ENCODE assay signal across 16 cellular contexts in the genomic region with DNA sequence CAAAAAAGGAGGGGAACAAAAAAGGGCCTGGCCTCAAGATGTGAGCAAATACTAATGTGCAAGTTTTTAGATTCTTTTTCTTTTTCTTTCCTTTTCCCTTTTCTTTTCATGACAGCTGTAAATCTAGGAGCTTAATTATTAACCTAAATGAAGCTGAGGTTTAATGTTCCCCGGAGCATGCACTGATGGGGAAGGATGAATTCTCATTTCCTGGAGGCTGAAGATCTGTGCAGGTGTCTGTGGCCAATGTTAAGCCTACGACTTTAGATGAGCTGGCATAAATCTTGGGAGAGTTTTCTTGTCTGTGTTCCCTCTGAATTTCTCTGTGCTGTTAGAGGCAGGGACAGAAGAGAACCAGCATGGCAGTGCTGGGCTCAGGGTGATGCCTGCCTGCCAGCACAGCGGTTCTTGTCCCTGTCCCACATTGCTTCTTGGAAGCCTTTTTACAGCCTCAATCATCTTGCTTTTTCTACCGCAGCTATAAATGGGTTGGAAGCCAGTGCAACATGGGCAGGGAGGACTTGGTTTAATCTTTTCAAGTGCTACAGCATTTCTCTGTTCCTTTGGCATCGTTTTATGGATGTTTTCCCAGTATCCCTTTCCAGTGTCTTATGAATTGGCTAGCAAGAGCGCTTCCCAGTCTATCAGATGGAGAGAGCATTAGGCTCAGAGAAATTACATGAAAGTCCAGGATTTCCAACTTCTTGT.
DNase-seq lines count a peak whose midpoint lies in the region; ATAC-seq, FAIRE-seq and TF ChIP-seq lines count a peak whose summit lies in the region.
"Had no signal": no experiment of that assay in that cellular context is flagged by ENCODE, and none has a peak within 500 bp of the region (broad histone marks: within the 10 kb centered on the region; RNA-seq: fewer than 3 reads in every experiment).

No MANE protein-coding gene starts in this region.

- no peaks in the 10 kb centered on the region for H3K27me3 ChIP-seq in right atrium auricular region
- no peaks in the 10 kb centered on the region for H3K27me3 ChIP-seq in CD4-positive, alpha-beta T cell (ENCODE audit: control insufficient read depth, insufficient read depth, low read length)

- peak overlapping the region; percentile 75 for H3K27ac Mint-ChIP-seq in osteocyte (ENCODE audit: unreplicated experiment)
- H3K27ac Mint-ChIP-seq in CD4-positive, alpha-beta T cell, result no peak overlapping the region
- H3K27ac Mint-ChIP-seq: activated CD8-positive, alpha-beta T cell treated with anti-CD3 and anti-CD28 coated beads, Interleukin-2, amount 10 ng/mL, durations not matched to agents 7 days and 5 days; activated naive CD4-positive, alpha-beta T cell treated with anti-CD3 and anti-CD28 coated beads, Interleukin-2, amount 50 U/mL, for 24 hours; stimulated activated memory B cell treated with anti-CD40 and anti-IgM and Interleukin-4, amounts not matched to agents 10 μg/mL and 1 μg/mL and 100 μg/mL, for 72 hours had no signal

- H3K36me3 Mint-ChIP-seq in osteocyte (ENCODE audit: unreplicated experiment), result peaks cover 6% of the 10 kb centered on the region
- H3K36me3 Mint-ChIP-seq in CD4-positive, alpha-beta T cell (ENCODE audit: low read depth), result peaks cover 11% of the 10 kb centered on the region

- H3K4me1 ChIP-seq in right atrium auricular region, result peaks cover 0 to 30% of the 10 kb centered on the region in 2 donors

- TF ChIP-seq CTCF in right atrium auricular region (IDR thresholded peaks at IDR 0.05) (no peak), osteocyte (IDR thresholded peaks at IDR 0.05) (no peak)
- TF ChIP-seq CTCF in CD4-positive, alpha-beta T cell (IDR thresholded peaks at IDR 0.05), result no peak

- no peaks in the 10 kb centered on the region for H3K9me3 Mint-ChIP-seq in osteocyte (ENCODE audit: unreplicated experiment)
- no peaks in the 10 kb centered on the region for H3K9me3 Mint-ChIP-seq in CD4-positive, alpha-beta T cell
- H3K9me3 Mint-ChIP-seq: activated naive CD4-positive, alpha-beta T cell treated with anti-CD3 and anti-CD28 coated beads, Interleukin-2, amount 50 U/mL, for 24 hours; stimulated activated memory B cell treated with anti-CD40 and anti-IgM and Interleukin-4, amounts not matched to agents 10 μg/mL and 1 μg/mL and 100 μg/mL, for 72 hours had no signal

- peaks cover 45% of the 10 kb centered on the region for H3K4me1 Mint-ChIP-seq in osteocyte (ENCODE audit: unreplicated experiment)
- H3K4me1 Mint-ChIP-seq in CD4-positive, alpha-beta T cell (ENCODE audit: low read depth), result peaks cover 45% of the 10 kb centered on the region
- H3K4me1 Mint-ChIP-seq: stimulated activated memory B cell treated with anti-CD40 and anti-IgM and Interleukin-4, amounts not matched to agents 10 μg/mL and 1 μg/mL and 100 μg/mL, for 72 hours had no signal

- POLR2A ChIA-PET in CD4-positive, alpha-beta T cell (lab: Charles Lee), result interaction anchor here (0.6 kb wide), 1 partner anchor 238 kb away, joined by 3 read pairs; no protein-coding TSS in a partner anchor

- no peak overlapping the region for H3K4me3 Mint-ChIP-seq in osteocyte (ENCODE audit: unreplicated experiment)
- no peak overlapping the region for H3K4me3 Mint-ChIP-seq in CD4-positive, alpha-beta T cell
- H3K4me3 Mint-ChIP-seq: activated CD8-positive, alpha-beta T cell treated with anti-CD3 and anti-CD28 coated beads, Interleukin-2, amount 10 ng/mL, durations not matched to agents 7 days and 5 days; activated naive CD4-positive, alpha-beta T cell treated with anti-CD3 and anti-CD28 coated beads, Interleukin-2, amount 50 U/mL, for 24 hours; stimulated activated memory B cell treated with anti-CD40 and anti-IgM and Interleukin-4, amounts not matched to agents 10 μg/mL and 1 μg/mL and 100 μg/mL, for 72 hours had no signal

- TF ChIP-seq POLR2A in GM12892 (IDR thresholded peaks at IDR 0.05; ENCODE audit: low read depth, low read length), result no peak

- no peaks in the 10 kb centered on the region for H3K36me3 ChIP-seq in right atrium auricular region

- no peaks in the 10 kb centered on the region for H3K27me3 Mint-ChIP-seq in osteocyte (ENCODE audit: unreplicated experiment)
- H3K27me3 Mint-ChIP-seq in CD4-positive, alpha-beta T cell, result no peaks in the 10 kb centered on the region
- H3K27me3 Mint-ChIP-seq: activated naive CD4-positive, alpha-beta T cell treated with anti-CD3 and anti-CD28 coated beads, Interleukin-2, amount 50 U/mL, for 24 hours; stimulated activated memory B cell treated with anti-CD40 and anti-IgM and Interleukin-4, amounts not matched to agents 10 μg/mL and 1 μg/mL and 100 μg/mL, for 72 hours had no signal

- no peaks in the 10 kb centered on the region for H3K9me3 ChIP-seq in right atrium auricular region
- H3K9me3 ChIP-seq in CD4-positive, alpha-beta T cell (ENCODE audit: control insufficient read depth, low read length), result no peaks in the 10 kb centered on the region

- intact Hi-C loops in CD4-positive, alpha-beta T cell (cut with DNase I, micrococcal nuclease), result no loop called here

- ATAC-seq in CD4-positive, alpha-beta T cell (ENCODE audit: poor library complexity), result no peak
- ATAC-seq in HG02623 (IDR thresholded peaks at IDR 0.05; ENCODE audit: unreplicated experiment), result no peak
- ATAC-seq: activated CD8-positive, alpha-beta T cell treated with anti-CD3 and anti-CD28 coated beads, Interleukin-2, amount 10 ng/mL, durations not matched to agents 7 days and 5 days; Panc1; stimulated activated memory B cell treated with anti-CD40 and anti-IgM and Interleukin-4, amounts not matched to agents 10 μg/mL and 1 μg/mL and 100 μg/mL, for 72 hours had no signal

- DNase-seq in DMS53 treated with DMSO at 0.1 percent for 48 hours (lab: John Stamatoyannopoulos, UW; ENCODE audit: unreplicated experiment), result peak; percentile 6
- peak; percentile 21 for DNase-seq in RPMI7951 (ENCODE audit: low read depth)
- DNase-seq in right atrium auricular region (ENCODE audit: low spot score), result no peak
- no peak for DNase-seq in osteocyte (ENCODE audit: extremely low spot score, unreplicated experiment)
- DNase-seq in CD4-positive, alpha-beta T cell, result no peak
- DNase-seq in DMS153 (lab: John Stamatoyannopoulos, UW), result no peak
- no peak for DNase-seq in GM12892 (ENCODE audit: insufficient read length)
- DNase-seq: activated CD8-positive, alpha-beta T cell treated with anti-CD3 and anti-CD28 coated beads, Interleukin-2, amount 10 ng/mL, durations not matched to agents 7 days and 5 days; cerebellar nuclear complex; GF-D8; stimulated activated CD4-positive, alpha-beta T cell treated with anti-CD3 and anti-CD28 coated beads, Interleukin-1b, Interleukin-23, amount 100 ng/mL, for 48 hours had no signal

- no peak for FAIRE-seq in GM12892 (lab: Jason Lieb, UNC)

- no peak overlapping the region for H3K4me3 ChIP-seq in right atrium auricular region

- CTCF ChIA-PET in CD4-positive, alpha-beta T cell (lab: Charles Lee), result interaction anchor here (1.2 kb wide), 1 partner anchor 10 kb away, joined by 3 read pairs; no protein-coding TSS in a partner anchor

- peak overlapping the region; percentile 5 to 63 for H3K27ac ChIP-seq in right atrium auricular region
- no peak overlapping the region for H3K27ac ChIP-seq in CD4-positive, alpha-beta T cell (ENCODE audit: low read depth, low read length)
- H3K27ac ChIP-seq: C4-2B had no signal

Comparison
In these comparisons a context has a peak if more than half of its experiments do, and no peak if none do; other contexts are left out.
1. DNase-seq: peak in DMS53 treated with DMSO at 0.1 percent for 48 hours (single experiment) and RPMI7951 (single experiment); none in right atrium auricular region (single experiment), osteocyte (single experiment), CD4-positive, alpha-beta T cell (0 of 10), DMS153 (single experiment) and GM12892 (single experiment).